ENCODE assay signal across 1 cellular context in the genomic region with DNA sequence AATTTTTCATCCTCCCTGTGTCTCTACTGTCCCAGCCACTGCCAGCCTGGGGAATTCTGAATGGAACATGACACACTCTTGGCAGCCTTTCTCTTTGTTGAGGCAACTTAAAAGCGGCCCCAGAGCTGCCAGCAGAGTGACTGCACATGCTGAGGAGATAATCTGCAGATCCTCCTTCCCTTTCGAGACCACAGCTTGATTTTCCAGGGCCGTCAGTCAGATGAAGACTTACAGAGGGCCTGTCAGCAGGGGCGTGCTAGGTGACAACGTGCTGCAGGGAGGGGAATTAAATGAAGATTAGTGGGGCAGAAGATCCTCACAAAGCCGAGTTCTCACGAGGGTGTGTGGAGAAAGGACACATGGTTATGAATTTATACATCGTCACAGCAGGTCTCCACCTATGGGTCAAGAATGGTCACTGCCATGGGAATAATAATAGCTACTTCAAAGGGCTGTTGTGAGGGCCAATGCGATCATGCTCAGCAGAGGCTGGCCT.
TF ChIP-seq lines count a peak whose summit lies in the region.

No MANE protein-coding gene starts in this region.

TF ChIP-seq in K562, 482 proteins besides CTCF, POLR2A, EP300 and RAD21 (continued from another document):
- TF ChIP-seq, protein P1, sequence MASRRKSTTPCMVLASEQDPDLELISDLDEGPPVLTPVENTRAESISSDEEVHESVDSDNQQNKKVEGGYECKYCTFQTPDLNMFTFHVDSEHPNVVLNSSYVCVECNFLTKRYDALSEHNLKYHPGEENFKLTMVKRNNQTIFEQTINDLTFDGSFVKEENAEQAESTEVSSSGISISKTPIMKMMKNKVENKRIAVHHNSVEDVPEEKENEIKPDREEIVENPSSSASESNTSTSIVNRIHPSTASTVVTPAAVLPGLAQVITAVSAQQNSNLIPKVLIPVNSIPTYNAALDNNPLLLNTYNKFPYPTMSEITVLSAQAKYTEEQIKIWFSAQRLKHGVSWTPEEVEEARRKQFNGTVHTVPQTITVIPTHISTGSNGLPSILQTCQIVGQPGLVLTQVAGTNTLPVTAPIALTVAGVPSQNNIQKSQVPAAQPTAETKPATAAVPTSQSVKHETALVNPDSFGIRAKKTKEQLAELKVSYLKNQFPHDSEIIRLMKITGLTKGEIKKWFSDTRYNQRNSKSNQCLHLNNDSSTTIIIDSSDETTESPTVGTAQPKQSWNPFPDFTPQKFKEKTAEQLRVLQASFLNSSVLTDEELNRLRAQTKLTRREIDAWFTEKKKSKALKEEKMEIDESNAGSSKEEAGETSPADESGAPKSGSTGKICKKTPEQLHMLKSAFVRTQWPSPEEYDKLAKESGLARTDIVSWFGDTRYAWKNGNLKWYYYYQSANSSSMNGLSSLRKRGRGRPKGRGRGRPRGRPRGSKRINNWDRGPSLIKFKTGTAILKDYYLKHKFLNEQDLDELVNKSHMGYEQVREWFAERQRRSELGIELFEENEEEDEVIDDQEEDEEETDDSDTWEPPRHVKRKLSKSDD (conservative IDR thresholded peaks at IDR 0.05; ENCODE audit: low read length): no peak
- TF ChIP-seq RFX7 (CRISPR knock-in tag; IDR thresholded peaks at IDR 0.05) (no peak), LCOR (CRISPR knock-in tag; IDR thresholded peaks at IDR 0.05) (no peak), ZNF507 (tag; conservative IDR thresholded peaks at IDR 0.05) (no peak), PHB (CRISPR knock-in tag; IDR thresholded peaks at IDR 0.05) (no peak), MYC (IDR thresholded peaks at IDR 0.05; ENCODE audit: low read depth, low read length) (peak; percentile 41; the same call in 1 of the 2 replicates), MYC (CRISPR knock-in tag; IDR thresholded peaks at IDR 0.05; ENCODE audit: borderline replicate concordance, low read depth) (no peak), MXI1 (IDR thresholded peaks at IDR 0.05; ENCODE audit: low read depth, low read length) (no peak), NFIX (CRISPR knock-in tag; IDR thresholded peaks at IDR 0.05; ENCODE audit: low read depth) (no peak), CREM (IDR thresholded peaks at IDR 0.05; ENCODE audit: low read depth) (peak; percentile 68; the same call in 1 of the 2 replicates), TGIF2 (CRISPR knock-in tag; IDR thresholded peaks at IDR 0.05) (no peak)
- TF ChIP-seq, protein P2, sequence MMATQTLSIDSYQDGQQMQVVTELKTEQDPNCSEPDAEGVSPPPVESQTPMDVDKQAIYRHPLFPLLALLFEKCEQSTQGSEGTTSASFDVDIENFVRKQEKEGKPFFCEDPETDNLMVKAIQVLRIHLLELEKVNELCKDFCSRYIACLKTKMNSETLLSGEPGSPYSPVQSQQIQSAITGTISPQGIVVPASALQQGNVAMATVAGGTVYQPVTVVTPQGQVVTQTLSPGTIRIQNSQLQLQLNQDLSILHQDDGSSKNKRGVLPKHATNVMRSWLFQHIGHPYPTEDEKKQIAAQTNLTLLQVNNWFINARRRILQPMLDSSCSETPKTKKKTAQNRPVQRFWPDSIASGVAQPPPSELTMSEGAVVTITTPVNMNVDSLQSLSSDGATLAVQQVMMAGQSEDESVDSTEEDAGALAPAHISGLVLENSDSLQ (IDR thresholded peaks at IDR 0.05): peak; percentile 50; the same call in 1 of the 2 replicates
- TF ChIP-seq, protein P3, sequence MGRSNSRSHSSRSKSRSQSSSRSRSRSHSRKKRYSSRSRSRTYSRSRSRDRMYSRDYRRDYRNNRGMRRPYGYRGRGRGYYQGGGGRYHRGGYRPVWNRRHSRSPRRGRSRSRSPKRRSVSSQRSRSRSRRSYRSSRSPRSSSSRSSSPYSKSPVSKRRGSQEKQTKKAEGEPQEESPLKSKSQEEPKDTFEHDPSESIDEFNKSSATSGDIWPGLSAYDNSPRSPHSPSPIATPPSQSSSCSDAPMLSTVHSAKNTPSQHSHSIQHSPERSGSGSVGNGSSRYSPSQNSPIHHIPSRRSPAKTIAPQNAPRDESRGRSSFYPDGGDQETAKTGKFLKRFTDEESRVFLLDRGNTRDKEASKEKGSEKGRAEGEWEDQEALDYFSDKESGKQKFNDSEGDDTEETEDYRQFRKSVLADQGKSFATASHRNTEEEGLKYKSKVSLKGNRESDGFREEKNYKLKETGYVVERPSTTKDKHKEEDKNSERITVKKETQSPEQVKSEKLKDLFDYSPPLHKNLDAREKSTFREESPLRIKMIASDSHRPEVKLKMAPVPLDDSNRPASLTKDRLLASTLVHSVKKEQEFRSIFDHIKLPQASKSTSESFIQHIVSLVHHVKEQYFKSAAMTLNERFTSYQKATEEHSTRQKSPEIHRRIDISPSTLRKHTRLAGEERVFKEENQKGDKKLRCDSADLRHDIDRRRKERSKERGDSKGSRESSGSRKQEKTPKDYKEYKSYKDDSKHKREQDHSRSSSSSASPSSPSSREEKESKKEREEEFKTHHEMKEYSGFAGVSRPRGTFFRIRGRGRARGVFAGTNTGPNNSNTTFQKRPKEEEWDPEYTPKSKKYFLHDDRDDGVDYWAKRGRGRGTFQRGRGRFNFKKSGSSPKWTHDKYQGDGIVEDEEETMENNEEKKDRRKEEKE (IDR thresholded peaks at IDR 0.05; ENCODE audit: borderline replicate concordance in 1 of 2, control insufficient read depth in 1 of 2, low read depth in 2 of 2, low read length in 1 of 2): no peak
TF ChIP-seq in K562: peak in this region for 7.
